ENCODE assay signal across 17 cellular contexts in the genomic region with DNA sequence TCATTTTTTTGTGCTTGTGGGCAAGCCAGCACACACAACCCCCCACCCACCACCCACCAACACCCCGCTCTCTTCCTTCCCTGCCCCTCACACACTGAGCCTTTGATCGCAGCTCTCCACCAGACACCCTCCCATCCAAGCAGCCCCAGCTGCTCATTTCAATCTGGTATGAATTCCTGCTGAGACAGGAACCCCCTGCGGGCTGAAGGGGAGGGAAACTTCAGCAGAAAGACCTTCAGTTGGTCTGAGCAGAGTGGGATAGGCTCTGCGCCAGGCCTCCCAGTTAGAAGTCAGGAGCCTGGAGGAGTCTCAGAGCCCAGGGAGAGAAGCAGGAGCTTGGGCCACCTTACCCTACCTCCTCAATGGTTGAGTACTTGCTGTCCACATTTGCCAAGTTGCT. TPM values are rescaled to one million over a fixed set of nuclear protein-coding genes. Genes with fewer than 3 reads are reported as not detected.
DNase-seq lines count a peak whose midpoint lies in the region; ATAC-seq and TF ChIP-seq lines count a peak whose summit lies in the region.
"Had no signal": no experiment of that assay in that cellular context is flagged by ENCODE, and none has a peak within 500 bp of the region (broad histone marks: within the 10 kb centered on the region; RNA-seq: fewer than 3 reads in every experiment).

No MANE protein-coding gene starts in this region.

- WGBS in IMR-90 (ENCODE audit: extremely low coverage in 2 of 2, insufficient read length in 1 of 2), 2 experiments = 80% methylated on average over 1 of the region's 4 CpGs; no CpG with 5 or more reads in 1 of the 2 experiments
- 18% methylated on average over 4 of the region's 4 CpGs for WGBS in smooth muscle cell (ENCODE audit: low lambda C conversion rate)

- DNase-seq in IMR-90 (no peak), astrocyte of the spinal cord (ENCODE audit: low read depth, low spot score) (peak; percentile 91), iris pigment epithelial cell (ENCODE audit: low read depth) (peak; percentile 44), smooth muscle cell (lab: John Stamatoyannopoulos, UW; ENCODE audit: unreplicated experiment) (no peak), NCI-H1436 (lab: John Stamatoyannopoulos, UW) (no peak), globus pallidus (ENCODE audit: low spot score) (no peak), upper lobe of right lung (no peak), NOMO-1 treated with DMSO at 0.1 percent for 48 hours (lab: John Stamatoyannopoulos, UW; ENCODE audit: unreplicated experiment) (no peak)
- DNase-seq: activated gamma-delta T cell; body of pancreas; CD8-positive, alpha-beta T cell; HCEC 1CT; left colon; NCI-H2081 treated with DMSO at 0.1 percent for 48 hours had no signal

- H2BK15ac ChIP-seq in IMR-90 (ENCODE audit: low read depth, low read length) = no peak overlapping the region

- H4K8ac ChIP-seq in IMR-90 (ENCODE audit: low read depth in 2 of 2, low read length in 2 of 2) = no peak overlapping the region

- H2BK5ac ChIP-seq in IMR-90 (ENCODE audit: low read depth, low read length, poor library complexity, severe bottlenecking) = no peak overlapping the region

- H3K23ac ChIP-seq in IMR-90 (ENCODE audit: low read depth, low read length) = no peak overlapping the region

- H2AK5ac ChIP-seq in IMR-90 (ENCODE audit: low read depth, low read length) = no peak overlapping the region

- in situ Hi-C loops in IMR-90 (cut with MboI; ENCODE audit: low sequenced_read_pairs) = no loop called here
- in situ Hi-C loops in astrocyte of the spinal cord (cut with HindIII; ENCODE audit: low sequenced_read_pairs) = no loop called here

- no peak overlapping the region for H3K4me2 ChIP-seq in IMR-90 (ENCODE audit: low read depth, low read length)
- peak overlapping the region; percentile 86 for H3K4me2 ChIP-seq in smooth muscle cell

- H3K36me3 ChIP-seq in IMR-90 (ENCODE audit: control insufficient read depth, insufficient read depth, low read length) (peaks cover 28% of the 10 kb centered on the region), smooth muscle cell (ENCODE audit: low read depth) (no peaks in the 10 kb centered on the region), upper lobe of right lung (peaks cover 6% of the 10 kb centered on the region)

- H3K79me1 ChIP-seq in IMR-90 (ENCODE audit: low read depth in 1 of 2, low read length in 2 of 2) = peaks cover 10 to 29% of the 10 kb centered on the region in 2 experiments

- H3K9ac ChIP-seq in IMR-90 (ENCODE audit: low read depth, low read length) = no peak overlapping the region
- no peak overlapping the region for H3K9ac ChIP-seq in smooth muscle cell (ENCODE audit: low read depth)

- H3K14ac ChIP-seq in IMR-90 (replicated peaks; ENCODE audit: low read depth, low read length) = no peak overlapping the region

- H3K9me1 ChIP-seq in IMR-90 (ENCODE audit: insufficient read depth, low read length) = peaks cover 7% of the 10 kb centered on the region; the same call in 1 of the 2 replicates

- TF ChIP-seq RAD21 in IMR-90 (IDR thresholded peaks at IDR 0.05; ENCODE audit: low read length) = no peak

- no peak overlapping the region for H2AFZ ChIP-seq in IMR-90 (replicated peaks; ENCODE audit: low read length, poor library complexity)
- H2AFZ ChIP-seq in smooth muscle cell (ENCODE audit: low read depth) = no peak overlapping the region

- H3K27ac ChIP-seq in IMR-90 (ENCODE audit: insufficient read depth, low read length) = no peak overlapping the region
- H3K27ac ChIP-seq in smooth muscle cell (ENCODE audit: low read depth) = peak overlapping the region; percentile 84
- no peak overlapping the region for H3K27ac ChIP-seq in upper lobe of right lung
- H3K27ac ChIP-seq: body of pancreas, VCaP had no signal

- H3K27me3 ChIP-seq in IMR-90 (ENCODE audit: control insufficient read depth, insufficient read depth, low read length) (no peaks in the 10 kb centered on the region), smooth muscle cell (ENCODE audit: low read depth) (no peaks in the 10 kb centered on the region), upper lobe of right lung (peaks cover 12% of the 10 kb centered on the region)
- H3K27me3 ChIP-seq: body of pancreas had no signal

- POLR2A ChIA-PET in IMR-90 (lab: Charles Lee; ENCODE audit: unreplicated experiment) = no interaction called here

- no peak overlapping the region for H2BK120ac ChIP-seq in IMR-90 (ENCODE audit: low read depth, low read length)

- peak; percentile 31 for ATAC-seq in IMR-90 (ENCODE audit: low read depth)
- no peak for ATAC-seq in upper lobe of right lung
- ATAC-seq: body of pancreas; CD8-positive, alpha-beta T cell; left colon; natural killer cell treated with Interleukin-12 subunit alpha and Interleukin-12 subunit beta and Interleukin-15 and Interleukin-18, amount 100 ng/mL, for 72 hours had no signal

- no TSS peak for BruUV-seq in IMR-90 (replicated peaks; lab: Mats Ljungman, UMichigan)

- dilution Hi-C loops in IMR-90 (cut with HindIII; ENCODE audit: low sequenced_read_pairs, unreplicated experiment) = no loop called here

- H4K5ac ChIP-seq in IMR-90 (ENCODE audit: low read depth, low read length) = no peak overlapping the region

- peaks cover 41% of the 10 kb centered on the region for H3K79me2 ChIP-seq in smooth muscle cell (ENCODE audit: low read depth)

- TF ChIP-seq CTCF in IMR-90 (conservative IDR thresholded peaks at IDR 0.05; ENCODE audit: low read depth, low read length) (no peak), astrocyte of the spinal cord (IDR thresholded peaks at IDR 0.05; ENCODE audit: low read depth, low read length) (no peak), smooth muscle cell (IDR thresholded peaks at IDR 0.05; ENCODE audit: borderline replicate concordance, insufficient read depth, poor library complexity, severe bottlenecking) (no peak), upper lobe of right lung (IDR thresholded peaks at IDR 0.05) (no peak)

- peaks cover 22% of the 10 kb centered on the region for H3F3A ChIP-seq in smooth muscle cell (ENCODE audit: low read depth)

- H3K9me3 ChIP-seq in IMR-90 (ENCODE audit: control insufficient read depth, insufficient read depth, low read length) (no peaks in the 10 kb centered on the region), smooth muscle cell (replicated peaks; ENCODE audit: low read depth) (no peaks in the 10 kb centered on the region), upper lobe of right lung (no peaks in the 10 kb centered on the region)
- H3K9me3 ChIP-seq: body of pancreas had no signal

- CTCF ChIA-PET in IMR-90 (lab: Yijun Ruan, JAX) = no interaction called here

- H2AK9ac ChIP-seq in IMR-90 (replicated peaks; ENCODE audit: low read depth, low read length, poor library complexity) = no peak overlapping the region

- H3K4ac ChIP-seq in IMR-90 (ENCODE audit: low read depth, low read length) = no peak overlapping the region

- no peak overlapping the region for H2BK20ac ChIP-seq in IMR-90 (ENCODE audit: low read depth, low read length)

- peaks cover 12% of the 10 kb centered on the region; the same call in 1 of the 2 replicates for H4K20me1 ChIP-seq in IMR-90 (ENCODE audit: insufficient read depth, low read length)
- peaks cover 22% of the 10 kb centered on the region for H4K20me1 ChIP-seq in smooth muscle cell (ENCODE audit: low read depth)

- H4K91ac ChIP-seq in IMR-90 (ENCODE audit: insufficient read depth, low read depth, low read length) = no peak overlapping the region

- H3K4me3 ChIP-seq in IMR-90 (ENCODE audit: insufficient read depth, low read depth, low read length) (no peak overlapping the region), astrocyte of the spinal cord (ENCODE audit: low read depth, low read length) (no peak overlapping the region), smooth muscle cell (no peak overlapping the region), upper lobe of right lung (no peak overlapping the region)
- H3K4me3 ChIP-seq: body of pancreas, skin epidermis had no signal

- H3K18ac ChIP-seq in IMR-90 (ENCODE audit: low read depth, low read length) = no peak overlapping the region

- H3K56ac ChIP-seq in IMR-90 (ENCODE audit: extremely low read depth, insufficient read depth, low read length) = no peak overlapping the region

- TF ChIP-seq POLR2A in IMR-90 (IDR thresholded peaks at IDR 0.05; ENCODE audit: low read depth, low read length) = no peak

- H3K4me1 ChIP-seq in IMR-90 (ENCODE audit: control insufficient read depth, insufficient read depth, low read length) (peaks cover 21% of the 10 kb centered on the region), smooth muscle cell (ENCODE audit: low read depth) (peaks cover 25% of the 10 kb centered on the region), upper lobe of right lung (peaks cover 31% of the 10 kb centered on the region)
- H3K4me1 ChIP-seq: body of pancreas had no signal

- intact Hi-C loops in IMR-90 (cut with micrococcal nuclease) = no loop called here
- intact Hi-C loops in upper lobe of right lung (cut with DNase I) = no loop called here

TF ChIP-seq in IMR-90, 13 proteins besides CTCF, POLR2A, EP300 and RAD21 (continues in another document):
- TF ChIP-seq MAFK (IDR thresholded peaks at IDR 0.05; ENCODE audit: low read depth, low read length) (no peak), FOS (IDR thresholded peaks at IDR 0.05; ENCODE audit: low read depth, low read length) (no peak), MXI1 (IDR thresholded peaks at IDR 0.05; ENCODE audit: borderline replicate concordance, low read depth, low read length) (no peak), CHD1 (IDR thresholded peaks at IDR 0.05; ENCODE audit: low read depth, low read length) (no peak), MAZ (IDR thresholded peaks at IDR 0.05; ENCODE audit: borderline replicate concordance, low read depth, low read length) (no peak), BHLHE40 (IDR thresholded peaks at IDR 0.05; ENCODE audit: low read depth, low read length) (no peak)

RNA-seq across cellular contexts. Expression of a gene that starts 7.2 kb away (rescaled TPM):
- total RNA-seq in IMR-90 (2012; rRNA removed) = 2.5 and 2.9 TPM in 2 replicates
- polyA plus RNA-seq in IMR-90 (2012; rRNA removed) = 3.8 TPM in 2 replicates
- polyA plus RNA-seq in IMR-90 (2012; cell fraction: cytosol; rRNA removed) = 2.5 and 3.2 TPM in 2 replicates
- 11.1 and 15.3 TPM in 2 replicates for polyA plus RNA-seq in IMR-90 (2012; cell fraction: nucleus; rRNA removed; ENCODE audit: low replicate concordance)
- total RNA-seq in smooth muscle cell = 1.8 and 3.4 TPM in 2 replicates
- 1.5 and 3.3 TPM in 2 replicates for polyA plus RNA-seq in smooth muscle cell
- 1.4 TPM for total RNA-seq in upper lobe of right lung
- total RNA-seq: CD8-positive, alpha-beta T cell had no signal

RNA-seq across cellular contexts. Expression of a gene that starts 11.2 kb away (rescaled TPM):
- total RNA-seq in IMR-90 (2012; rRNA removed) (1.1 and 1.6 TPM in 2 replicates), smooth muscle cell (1.2 and 3.8 TPM in 2 replicates), upper lobe of right lung (1.8 TPM)
- polyA plus RNA-seq in IMR-90 (2012; rRNA removed) (0.60 and 0.65 TPM in 2 replicates), smooth muscle cell (0.12 and 0.16 TPM in 2 replicates)
- 0.12 and 0.24 TPM in 2 replicates for polyA plus RNA-seq in IMR-90 (2012; cell fraction: cytosol; rRNA removed)
- polyA plus RNA-seq in IMR-90 (2012; cell fraction: nucleus; rRNA removed; ENCODE audit: low replicate concordance) = 4.4 and 5.1 TPM in 2 replicates
- total RNA-seq: CD8-positive, alpha-beta T cell had no signal

RNA-seq across cellular contexts. Expression of a gene that starts 20.3 kb away (rescaled TPM):
- total RNA-seq in IMR-90 (2012; rRNA removed) (21.1 and 21.9 TPM in 2 replicates), smooth muscle cell (38.2 and 50.3 TPM in 2 replicates), upper lobe of right lung (109 TPM)
- polyA plus RNA-seq in IMR-90 (2012; rRNA removed) (58.9 and 72.1 TPM in 2 replicates), smooth muscle cell (98.4 and 111 TPM in 2 replicates)
- 70.3 and 79.6 TPM in 2 replicates for polyA plus RNA-seq in IMR-90 (2012; cell fraction: cytosol; rRNA removed)
- polyA plus RNA-seq in IMR-90 (2012; cell fraction: nucleus; rRNA removed; ENCODE audit: low replicate concordance) = 18.5 and 26.3 TPM in 2 replicates
- total RNA-seq: CD8-positive, alpha-beta T cell had no signal

Comparison
In these comparisons a context has a peak if more than half of its experiments do, and no peak if none do; other contexts are left out.
1. DNase-seq: peak in astrocyte of the spinal cord (single experiment) and iris pigment epithelial cell (single experiment); none in IMR-90 (single experiment), smooth muscle cell (single experiment), NCI-H1436 (single experiment), globus pallidus (single experiment), upper lobe of right lung (single experiment) and NOMO-1 treated with DMSO at 0.1 percent for 48 hours (single experiment).